Comparison of ENCODE assay signal across 8 cellular contexts in genomic region chr16:85028638-85029412, GRCh38.
DNase-seq lines count a peak whose midpoint lies in the region; ATAC-seq and TF ChIP-seq lines count a peak whose summit lies in the region.

No MANE protein-coding gene starts in this region.

- H3K4me3 ChIP-seq in astrocyte of the cerebellum (ENCODE audit: low read depth, low read length), result peak overlapping the region; percentile 67

- H3K36me3 Mint-ChIP-seq in T-helper 1 cell treated with Interleukin-12 subunit alpha and Interleukin-12 subunit beta and Interleukin-4 antibody, amounts not matched to agents 30 μg/mL and 1 μg/mL, for 36 hours (ENCODE audit: low read depth), result no peaks in the 10 kb centered on the region

- H3K4me3 Mint-ChIP-seq in T-helper 1 cell treated with Interleukin-12 subunit alpha and Interleukin-12 subunit beta and Interleukin-4 antibody, amounts not matched to agents 30 μg/mL and 1 μg/mL, for 36 hours, result peak overlapping the region; percentile 91

- no peaks in the 10 kb centered on the region for H3K9me3 Mint-ChIP-seq in T-helper 1 cell treated with Interleukin-12 subunit alpha and Interleukin-12 subunit beta and Interleukin-4 antibody, amounts not matched to agents 30 μg/mL and 1 μg/mL, for 36 hours

- peak; percentile 18 for DNase-seq in ACHN
- DNase-seq in astrocyte of the cerebellum (ENCODE audit: low read depth), result no peak
- peak; percentile 28 for DNase-seq in kidney glomerular epithelial cell (lab: John Stamatoyannopoulos, UW)
- DNase-seq in stimulated activated CD4-positive, alpha-beta T cell treated with anti-CD3 and anti-CD28 coated beads, Interleukin-4, amount 100 ng/mL, for 1 hour, result peak; percentile 76
- DNase-seq in KG1 (lab: John Stamatoyannopoulos, UW), result no peak

- H3K27me3 Mint-ChIP-seq in T-helper 1 cell treated with Interleukin-12 subunit alpha and Interleukin-12 subunit beta and Interleukin-4 antibody, amounts not matched to agents 30 μg/mL and 1 μg/mL, for 36 hours (ENCODE audit: low read depth), result no peaks in the 10 kb centered on the region

- ATAC-seq in GM21526 (IDR thresholded peaks at IDR 0.05; ENCODE audit: low FRiP score, unreplicated experiment) (peak; percentile 42), HG02642 (IDR thresholded peaks at IDR 0.05; ENCODE audit: poor library complexity, unreplicated experiment) (no peak)

- H3K4me1 Mint-ChIP-seq in T-helper 1 cell treated with Interleukin-12 subunit alpha and Interleukin-12 subunit beta and Interleukin-4 antibody, amounts not matched to agents 30 μg/mL and 1 μg/mL, for 36 hours (ENCODE audit: low read depth), result peaks cover 33% of the 10 kb centered on the region

- in situ Hi-C loops in ACHN (cut with HindIII; ENCODE audit: low pct_ligation_motif_present, low pct_unique_long_range_greater_than_20kb, low sequenced_read_pairs), result no loop called here
- in situ Hi-C loops in astrocyte of the cerebellum (cut with HindIII; ENCODE audit: low sequenced_read_pairs), result no loop called here

- H3K27ac Mint-ChIP-seq in T-helper 1 cell treated with Interleukin-12 subunit alpha and Interleukin-12 subunit beta and Interleukin-4 antibody, amounts not matched to agents 30 μg/mL and 1 μg/mL, for 36 hours, result peak overlapping the region; percentile 95

- TF ChIP-seq CTCF in astrocyte of the cerebellum (IDR thresholded peaks at IDR 0.05; ENCODE audit: low read depth, low read length, missing control alignments), result no peak

Comparison
In these comparisons a context has a peak if more than half of its experiments do, and no peak if none do; other contexts are left out.
1. DNase-seq: peak in ACHN (single experiment), kidney glomerular epithelial cell (single experiment) and stimulated activated CD4-positive, alpha-beta T cell treated with anti-CD3 and anti-CD28 coated beads, Interleukin-4, amount 100 ng/mL, for 1 hour (single experiment); none in astrocyte of the cerebellum (single experiment) and KG1 (single experiment).